In the genomic region with DNA sequence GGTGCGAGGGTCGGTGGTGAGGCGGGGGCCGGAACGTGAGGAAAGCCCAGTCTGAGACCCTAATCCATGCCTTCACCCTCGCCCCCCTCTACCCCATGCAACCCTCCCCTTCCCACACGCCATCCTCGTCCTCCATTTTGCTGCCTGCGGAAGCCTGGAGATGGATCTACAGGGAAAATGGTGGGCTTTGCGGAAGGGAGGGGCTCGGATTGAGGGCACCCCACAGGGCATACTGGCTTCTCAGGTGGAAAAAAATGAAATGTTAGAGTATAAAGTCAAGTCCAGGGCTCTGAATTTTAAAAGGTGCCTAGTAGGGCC, we compare ENCODE assay signal across 9 cellular contexts. TPM values are rescaled to one million over a fixed set of nuclear protein-coding genes. Genes with fewer than 3 reads are reported as not detected.
DNase-seq lines count a peak whose midpoint lies in the region; ATAC-seq, FAIRE-seq and TF ChIP-seq lines count a peak whose summit lies in the region.
"Had no signal": no experiment of that assay in that cellular context is flagged by ENCODE, and none has a peak within 500 bp of the region (broad histone marks: within the 10 kb centered on the region; RNA-seq: fewer than 3 reads in every experiment).

No MANE protein-coding gene starts in this region.

- H3K27ac ChIP-seq in astrocyte (ENCODE audit: low read depth, low read length) = peak overlapping the region; percentile 16
- H3K27ac ChIP-seq in substantia nigra (ENCODE audit: low read depth, low read length, poor library complexity, severe bottlenecking) = peak overlapping the region; percentile 87

- no peaks in the 10 kb centered on the region for H3K9me3 ChIP-seq in Caco-2
- H3K9me3 ChIP-seq in astrocyte (ENCODE audit: insufficient read depth, low read depth, low read length) = no peaks in the 10 kb centered on the region

- no peak for DNase-seq in Caco-2
- DNase-seq in astrocyte (ENCODE audit: low read depth) = no peak
- DNase-seq in kidney tubule cell (ENCODE audit: low spot score) = peak; percentile 21
- peak in 20 of 49 donors; percentile 1 to 37 (median 23) for DNase-seq in substantia nigra (lab: John Stamatoyannopoulos, UW)
- DNase-seq in stimulated activated CD4-positive, alpha-beta T cell treated with anti-CD3 and anti-CD28 coated beads, Interleukin-15, amount 100 ng/mL, for 24 hours = no peak
- DNase-seq in GF-D8 (lab: John Stamatoyannopoulos, UW) = no peak

- peak overlapping the region; percentile 71 for H2AFZ ChIP-seq in astrocyte (ENCODE audit: low read depth, low read length)

- no TSS peak for BruUV-seq in Caco-2 (replicated peaks; lab: Mats Ljungman, UMichigan)

- CTCF ChIA-PET in Caco-2 (lab: Charles Lee) = no interaction called here

- H3K36me3 ChIP-seq in Caco-2 (ENCODE audit: control insufficient read depth, insufficient read depth, low read length) = no peaks in the 10 kb centered on the region
- H3K36me3 ChIP-seq in astrocyte (ENCODE audit: insufficient read depth, low read length) = no peaks in the 10 kb centered on the region

- H3K36me3 Mint-ChIP-seq in Caco-2 (ENCODE audit: insufficient read depth, unreplicated experiment) = no peaks in the 10 kb centered on the region
- H3K36me3 Mint-ChIP-seq in astrocyte (ENCODE audit: low read depth, unreplicated experiment) = peaks cover 3% of the 10 kb centered on the region

- peak overlapping the region; percentile 91 for H3K9ac ChIP-seq in astrocyte (ENCODE audit: low read length)

- H3K4me2 ChIP-seq in astrocyte (ENCODE audit: low read length) = peak overlapping the region; percentile 81

- no peak overlapping the region for H3K4me3 ChIP-seq in Caco-2 (ENCODE audit: low read depth, low read length)
- H3K4me3 ChIP-seq in astrocyte (ENCODE audit: insufficient read depth, low read depth, low read length) = peak overlapping the region; percentile 63

- H3K27me3 ChIP-seq in Caco-2 (replicated peaks; ENCODE audit: control insufficient read depth, insufficient read depth, low read length) (no peaks in the 10 kb centered on the region), astrocyte (ENCODE audit: insufficient read depth, low read length) (no peaks in the 10 kb centered on the region)

- POLR2A ChIA-PET in Caco-2 (lab: Charles Lee) = no interaction called here

- H3K4me1 ChIP-seq in Caco-2 (no peaks in the 10 kb centered on the region), astrocyte (ENCODE audit: insufficient read depth, low read length) (peaks cover 2% of the 10 kb centered on the region)

- peaks cover 10% of the 10 kb centered on the region for H3K79me2 ChIP-seq in astrocyte (ENCODE audit: insufficient read depth, low read length)

- H3K27me3 Mint-ChIP-seq in Caco-2 (ENCODE audit: insufficient read depth, unreplicated experiment) (peaks cover 11% of the 10 kb centered on the region), astrocyte (ENCODE audit: low read depth, unreplicated experiment) (no peaks in the 10 kb centered on the region)

- H3K4me1 Mint-ChIP-seq in Caco-2 (ENCODE audit: low read depth, unreplicated experiment) (no peaks in the 10 kb centered on the region), astrocyte (ENCODE audit: low read depth, unreplicated experiment) (peaks cover 7% of the 10 kb centered on the region)

- H4K20me1 ChIP-seq in astrocyte (ENCODE audit: insufficient read depth, low read length) = no peaks in the 10 kb centered on the region

- no peak for FAIRE-seq in astrocyte (lab: Jason Lieb, UNC)

- peak; percentile 19 for ATAC-seq in HG03342 (IDR thresholded peaks at IDR 0.05; ENCODE audit: unreplicated experiment)
- no peak for ATAC-seq in HG02970 (IDR thresholded peaks at IDR 0.05; ENCODE audit: low FRiP score, unreplicated experiment)

- intact Hi-C loops in Caco-2 (cut with micrococcal nuclease; ENCODE audit: unreplicated experiment) = no loop called here

- H3K4me3 Mint-ChIP-seq in Caco-2 (ENCODE audit: unreplicated experiment) (peak overlapping the region; percentile 55), astrocyte (ENCODE audit: unreplicated experiment) (peak overlapping the region; percentile 87)

- no peaks in the 10 kb centered on the region for H3K9me3 Mint-ChIP-seq in Caco-2 (ENCODE audit: unreplicated experiment)
- H3K9me3 Mint-ChIP-seq in astrocyte (ENCODE audit: unreplicated experiment) = peaks cover 2% of the 10 kb centered on the region

- TF ChIP-seq CTCF in Caco-2 (IDR thresholded peaks at IDR 0.05; ENCODE audit: insufficient read depth in 1 of 2, low read depth in 1 of 2, low read length in 1 of 2, severe bottlenecking in 1 of 2, unreplicated experiment in 1 of 2) (no peak), astrocyte (IDR thresholded peaks at IDR 0.05; ENCODE audit: insufficient read depth, low read depth, low read length) (no peak)

- H3K27ac Mint-ChIP-seq in Caco-2 (ENCODE audit: unreplicated experiment) (no peak overlapping the region), astrocyte (ENCODE audit: unreplicated experiment) (peak overlapping the region; percentile 81)

RNA-seq across cellular contexts. Expression of a gene that starts 0.8 kb away (rescaled TPM):
- total RNA-seq in Caco-2 (2022) (2.2 and 2.5 TPM in 2 replicates), astrocyte (42.9 and 43.4 TPM in 2 replicates)
- total RNA-seq: HT1080 had no signal

RNA-seq across cellular contexts. Expression of a gene that starts 39.2 kb away (rescaled TPM):
- total RNA-seq in Caco-2 (2022) = 21.5 and 22.0 TPM in 2 replicates
- total RNA-seq in astrocyte = 62.2 and 68.4 TPM in 2 replicates

Comparison
In these comparisons a context has a peak if more than half of its experiments do, and no peak if none do; other contexts are left out.
1. RNA of a gene that starts 0.8 kb away (total RNA-seq): 42.9 to 43.4 TPM in astrocyte; 2.2 to 2.5 TPM in Caco-2; every median in the first group is over 10 times any median in the second.